In the genomic region with DNA sequence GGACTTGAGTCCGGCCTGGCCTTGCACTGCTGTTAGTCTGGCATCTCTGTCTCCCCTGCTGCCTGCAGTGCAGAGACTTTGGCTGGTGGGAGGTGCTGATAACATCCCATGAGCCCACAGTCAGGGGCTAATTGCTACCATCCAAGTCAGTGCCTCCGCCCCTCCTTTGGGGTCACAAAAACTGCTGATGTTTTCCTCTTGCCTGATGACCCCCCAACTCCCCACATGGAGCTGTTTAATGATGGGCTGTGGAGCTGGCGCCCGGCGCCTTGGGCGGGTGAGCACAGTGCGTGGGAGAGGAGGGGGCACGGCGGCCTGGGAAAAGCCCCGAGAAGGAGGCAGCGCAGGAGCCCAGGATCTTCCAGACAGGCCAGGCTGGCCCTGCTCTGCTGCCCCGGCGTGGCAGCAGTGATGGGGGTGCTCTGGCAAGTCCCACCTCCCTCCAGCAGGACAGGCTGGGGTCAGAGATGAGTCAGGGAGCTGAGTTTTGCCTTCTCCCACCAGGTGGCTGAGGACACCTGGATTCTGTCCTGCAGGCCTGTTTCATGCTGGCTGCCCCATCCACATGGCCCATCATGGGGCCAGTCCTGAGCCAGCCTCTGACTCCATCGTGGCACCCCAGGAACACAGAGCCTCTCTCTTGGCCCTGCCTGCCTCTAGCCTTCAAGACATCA, we compare ENCODE assay signal across 20 cellular contexts. TPM values are rescaled to one million over a fixed set of nuclear protein-coding genes. Genes with fewer than 3 reads are reported as not detected.
DNase-seq lines count a peak whose midpoint lies in the region; ATAC-seq and TF ChIP-seq lines count a peak whose summit lies in the region.
"Had no signal": no experiment of that assay in that cellular context is flagged by ENCODE, and none has a peak within 500 bp of the region (broad histone marks: within the 10 kb centered on the region; RNA-seq: fewer than 3 reads in every experiment).

No MANE protein-coding gene starts in this region.

- ATAC-seq in GM23338 (peak; percentile 6), PC-3 (peak; percentile 30), GM21528 (IDR thresholded peaks at IDR 0.05; ENCODE audit: low FRiP score, unreplicated experiment) (no peak), HG03108 (IDR thresholded peaks at IDR 0.05; ENCODE audit: unreplicated experiment) (no peak)
- ATAC-seq: lower lobe of right lung had no signal

- 87 to 96% methylated on average over 12 to 14 of the region's 14 CpGs for WGBS in esophagus, 2 donors
- 77 to 93% methylated on average over 13 to 14 of the region's 14 CpGs for WGBS in testis, 2 donors

- H3K4me1 Mint-ChIP-seq in GM23338 (peaks cover 58% of the 10 kb centered on the region), neural crest cell (peaks cover 45% of the 10 kb centered on the region)

- CTCF ChIA-PET in PC-3 (lab: Charles Lee), result interaction anchor here (0.5 kb wide), 1 partner anchor 347 kb away, joined by 3 read pairs; no protein-coding TSS in a partner anchor

- peak overlapping the region; percentile 78 for H3K9ac ChIP-seq in PC-3 (ENCODE audit: low read length)
- H3K9ac ChIP-seq: neural progenitor cell had no signal

- H3K4me3 ChIP-seq in GM23338, result no peak overlapping the region
- no peak overlapping the region for H3K4me3 ChIP-seq in PC-3 (ENCODE audit: low read length)
- H3K4me3 ChIP-seq in esophagus (ENCODE audit: low read depth in 1 of 2, low read length in 2 of 2), result no peak overlapping the region
- H3K4me3 ChIP-seq in testis, result no peak overlapping the region
- H3K4me3 ChIP-seq: lower lobe of right lung, neural progenitor cell had no signal

- H3K36me3 ChIP-seq in GM23338 (ENCODE audit: insufficient read depth) (no peaks in the 10 kb centered on the region), PC-3 (ENCODE audit: low read depth, low read length) (no peaks in the 10 kb centered on the region), esophagus (ENCODE audit: control insufficient read depth in 2 of 2, insufficient read depth in 2 of 2, low read length in 1 of 2) (peaks cover 0 to 5% of the 10 kb centered on the region in 2 donors), testis (ENCODE audit: low read depth, missing control alignments) (no peaks in the 10 kb centered on the region)
- H3K36me3 ChIP-seq: lower lobe of right lung, neural progenitor cell had no signal

- H3K4me2 ChIP-seq in GM23338, result 0 out of 2 replicates have a peak overlapping the region, but pooled peaks have one; percentile 20
- peak overlapping the region; percentile 75 for H3K4me2 ChIP-seq in PC-3 (ENCODE audit: low read length)
- H3K4me2 ChIP-seq: neural progenitor cell had no signal

- no peak overlapping the region for H3K27ac ChIP-seq in GM23338 (ENCODE audit: low read depth)
- H3K27ac ChIP-seq in PC-3 (ENCODE audit: low read length), result peak overlapping the region; percentile 90
- peak overlapping the region; percentile 97 to 98 for H3K27ac ChIP-seq in esophagus (ENCODE audit: low read depth in 2 of 2, low read length in 1 of 2)
- no peak overlapping the region for H3K27ac ChIP-seq in testis
- H3K27ac ChIP-seq: lower lobe of right lung, neural progenitor cell had no signal

- H3K79me2 ChIP-seq in GM23338 (replicated peaks; ENCODE audit: insufficient read depth) (peaks cover 63% of the 10 kb centered on the region), PC-3 (ENCODE audit: low read length) (no peaks in the 10 kb centered on the region)

- TF ChIP-seq POLR2A in testis (IDR thresholded peaks at IDR 0.05), result no peak

- POLR2A ChIA-PET in PC-3 (lab: Charles Lee; ENCODE audit: unreplicated experiment), result no interaction called here

- BruUV-seq in PC-3 (replicated peaks; lab: Mats Ljungman, UMichigan), result no TSS peak

- H3K27me3 ChIP-seq in GM23338 (ENCODE audit: insufficient read depth) (no peaks in the 10 kb centered on the region), PC-3 (ENCODE audit: low read length) (no peaks in the 10 kb centered on the region), esophagus (ENCODE audit: control insufficient read depth in 1 of 2, insufficient read depth in 2 of 2, low read length in 2 of 2) (no peaks in the 10 kb centered on the region), testis (no peaks in the 10 kb centered on the region)
- H3K27me3 ChIP-seq: neural progenitor cell had no signal

- H3K27me3 Mint-ChIP-seq in GM23338 (ENCODE audit: insufficient read depth, low read depth, poor library complexity) (peaks cover 31% of the 10 kb centered on the region), neural crest cell (ENCODE audit: low read depth) (no peaks in the 10 kb centered on the region)
- H3K27me3 Mint-ChIP-seq: activated CD4-positive, alpha-beta memory T cell treated with anti-CD3 and anti-CD28 coated beads for 36 hours had no signal

- H3K9me3 ChIP-seq in PC-3 (ENCODE audit: low read length), result no peaks in the 10 kb centered on the region
- H3K9me3 ChIP-seq in esophagus (ENCODE audit: control insufficient read depth in 2 of 2, insufficient read depth in 1 of 2, low read depth in 1 of 2, low read length in 1 of 2), result no peaks in the 10 kb centered on the region
- H3K9me3 ChIP-seq in testis, result no peaks in the 10 kb centered on the region
- H3K9me3 ChIP-seq: Caco-2, lower lobe of right lung had no signal

- TF ChIP-seq CTCF in GM23338 (conservative IDR thresholded peaks at IDR 0.05; ENCODE audit: low read depth in 2 of 2), result no peak
- no peak for TF ChIP-seq CTCF in PC-3 (conservative IDR thresholded peaks at IDR 0.05; ENCODE audit: low read depth, low read length)
- TF ChIP-seq CTCF in neural crest cell (conservative IDR thresholded peaks at IDR 0.05), result no peak
- no peak for TF ChIP-seq CTCF in testis (IDR thresholded peaks at IDR 0.05)

- H3K9me3 Mint-ChIP-seq in GM23338, result no peaks in the 10 kb centered on the region
- H3K9me3 Mint-ChIP-seq in neural crest cell, result no peaks in the 10 kb centered on the region
- H3K9me3 Mint-ChIP-seq: activated CD4-positive, alpha-beta memory T cell treated with anti-CD3 and anti-CD28 coated beads for 36 hours; activated T-cell treated with anti-CD3 and anti-CD28 coated beads, Interleukin-2, amount 50 U/mL, for 72 hours; central memory CD8-positive, alpha-beta T cell; effector memory CD8-positive, alpha-beta T cell; neural progenitor cell had no signal

- H3K27ac Mint-ChIP-seq in GM23338 (no peak overlapping the region; the same call in 1 of the 2 replicates), neural crest cell (ENCODE audit: unreplicated experiment) (peak overlapping the region; percentile 43)
- H3K27ac Mint-ChIP-seq: activated CD4-positive, alpha-beta memory T cell treated with anti-CD3 and anti-CD28 coated beads for 36 hours; activated T-cell treated with anti-CD3 and anti-CD28 coated beads, Interleukin-2, amount 50 U/mL, for 72 hours had no signal

- H3K4me1 ChIP-seq in GM23338 (ENCODE audit: insufficient read depth) (peaks cover 33% of the 10 kb centered on the region), PC-3 (ENCODE audit: insufficient read depth, low read length) (peaks cover 35% of the 10 kb centered on the region), esophagus (ENCODE audit: control insufficient read depth in 2 of 2, insufficient read depth in 2 of 2, low read length in 1 of 2) (peaks cover 11 to 76% of the 10 kb centered on the region in 2 donors), testis (no peaks in the 10 kb centered on the region)

- H3K4me3 Mint-ChIP-seq in GM23338, result no peak overlapping the region
- no peak overlapping the region for H3K4me3 Mint-ChIP-seq in neural crest cell
- H3K4me3 Mint-ChIP-seq: activated CD4-positive, alpha-beta memory T cell treated with anti-CD3 and anti-CD28 coated beads for 36 hours; activated T-cell treated with anti-CD3 and anti-CD28 coated beads, Interleukin-2, amount 50 U/mL, for 72 hours; central memory CD8-positive, alpha-beta T cell had no signal

- H3F3A ChIP-seq in GM23338 (replicated peaks; ENCODE audit: low read depth), result no peaks in the 10 kb centered on the region
- no peaks in the 10 kb centered on the region for H3F3A ChIP-seq in PC-3 (ENCODE audit: low read length, unreplicated experiment)

- H3K9me2 ChIP-seq in GM23338 (ENCODE audit: insufficient read depth) (no peaks in the 10 kb centered on the region), PC-3 (replicated peaks; ENCODE audit: low read length) (no peaks in the 10 kb centered on the region)

- H4K20me1 ChIP-seq in GM23338 (replicated peaks; ENCODE audit: insufficient read depth), result peaks cover 68% of the 10 kb centered on the region
- H4K20me1 ChIP-seq in PC-3 (ENCODE audit: low read length), result no peaks in the 10 kb centered on the region

- H2AFZ ChIP-seq in GM23338 (no peak overlapping the region), PC-3 (ENCODE audit: low read length) (peak overlapping the region; percentile 68; the same call in 1 of the 2 replicates)
- H2AFZ ChIP-seq: neural progenitor cell had no signal

- DNase-seq in GM23338 (ENCODE audit: low spot score), result no peak
- peak; percentile 26 for DNase-seq in PC-3
- DNase-seq in neural crest cell (ENCODE audit: low read depth, low spot score), result no peak
- no peak for DNase-seq in activated CD4-positive, CD25-positive, alpha-beta regulatory T cell (lab: John Stamatoyannopoulos, UW)
- DNase-seq in testis, result no peak
- DNase-seq: activated T-cell treated with anti-CD3 and anti-CD28 coated beads, Interleukin-2, amount 50 U/mL, for 72 hours; Caco-2; effector memory CD8-positive, alpha-beta T cell; H7; Kasumi-1; lower lobe of right lung; NCI-H146; NCI-H510A treated with DMSO at 0.1 percent for 48 hours; retina had no signal

- intact Hi-C loops in PC-3 (cut with micrococcal nuclease) (no loop called here), testis (cut with DNase I; ENCODE audit: low total_unique reads) (no loop called here)

- H3K36me3 Mint-ChIP-seq in GM23338 (ENCODE audit: low read depth), result peaks cover 3% of the 10 kb centered on the region
- H3K36me3 Mint-ChIP-seq in neural crest cell (ENCODE audit: low read depth), result no peaks in the 10 kb centered on the region
- H3K36me3 Mint-ChIP-seq: activated CD4-positive, alpha-beta memory T cell treated with anti-CD3 and anti-CD28 coated beads for 36 hours had no signal

TF ChIP-seq in GM23338, 12 proteins besides CTCF, POLR2A, EP300 and RAD21 (continues in another document):
- TF ChIP-seq STAT1 (IDR thresholded peaks at IDR 0.05; ENCODE audit: unreplicated experiment) (no peak), EZH2 (IDR thresholded peaks at IDR 0.05; ENCODE audit: low read depth, unreplicated experiment) (no peak), ZNF114 (CRISPR knock-in tag; IDR thresholded peaks at IDR 0.05) (no peak), EZH2phosphoT487 (IDR thresholded peaks at IDR 0.05; ENCODE audit: unreplicated experiment) (no peak)

RNA-seq across cellular contexts. Expression of a gene that starts 43.8 kb away (rescaled TPM):
- total RNA-seq in GM23338 (2014; rRNA removed; shearing (Covaris generic)), result 48.4 and 56.3 TPM in 2 replicates
- polyA plus RNA-seq in GM23338 (2016; fragmentation: Nextera tagmentation; extraction: Ambion mirVana) (18.7 and 19.9 TPM in 2 replicates), esophagus (10 to 100 TPM; 79.6 to 89.9 TPM), testis (ENCODE audit: insufficient read depth, low read depth, low replicate concordance) (5.4 TPM)
- total RNA-seq in PC-3 (2014; rRNA removed) (19.9 and 24.6 TPM in 2 replicates), neural crest cell (44.6 and 49.2 TPM in 2 replicates), testis (1 to 10 TPM; 5.2 TPM)

Comparison
In these comparisons a context has a peak if more than half of its experiments do, and no peak if none do; other contexts are left out.
1. ATAC-seq: peak in GM23338 (single experiment) and PC-3 (single experiment); none in GM21528 (single experiment) and HG03108 (single experiment).
2. H3K27ac ChIP-seq: peak in PC-3 (single experiment) and esophagus (2 of 2); none in GM23338 (single experiment) and testis (0 of 2).